In the genomic region with DNA sequence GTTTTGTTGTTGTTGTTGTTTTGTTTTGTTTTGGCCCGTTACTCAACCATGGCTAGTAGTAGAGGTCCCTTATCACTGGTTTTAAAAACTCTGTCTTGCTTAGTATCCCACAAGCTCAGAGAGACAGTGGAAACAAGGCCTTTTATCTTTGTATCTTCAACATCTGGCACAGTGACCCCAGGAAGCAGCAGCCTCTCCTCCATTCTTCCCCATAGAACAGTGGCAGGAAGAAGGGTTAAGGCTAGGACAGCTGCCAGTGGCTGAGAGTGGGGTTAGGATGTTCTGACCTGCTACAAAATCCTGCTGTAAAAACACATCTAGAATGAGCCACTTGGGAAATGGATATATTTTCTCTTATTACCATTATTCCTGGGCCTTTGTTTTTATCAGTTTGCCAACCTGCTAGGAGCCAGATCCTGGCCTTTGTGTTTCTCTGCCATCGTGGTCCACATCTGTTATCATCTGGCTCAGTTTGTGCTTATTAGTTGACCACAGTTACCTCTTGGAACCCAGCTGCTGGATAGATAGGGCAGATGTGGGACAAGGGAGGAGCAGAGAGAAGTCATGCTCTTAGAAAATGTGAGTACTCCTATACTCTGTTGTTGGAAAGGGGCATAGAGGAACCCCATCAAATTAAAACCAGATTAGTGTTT, we compare ENCODE assay signal across 20 cellular contexts.
DNase-seq lines count a peak whose midpoint lies in the region; ATAC-seq, FAIRE-seq and TF ChIP-seq lines count a peak whose summit lies in the region.
"Had no signal": no experiment of that assay in that cellular context is flagged by ENCODE, and none has a peak within 500 bp of the region (broad histone marks: within the 10 kb centered on the region; RNA-seq: fewer than 3 reads in every experiment).

No MANE protein-coding gene starts in this region.

- no peaks in the 10 kb centered on the region for H3K9me3 ChIP-seq in liver (ENCODE audit: control insufficient read depth in 4 of 4, low read length in 3 of 4)
- no peaks in the 10 kb centered on the region for H3K9me3 ChIP-seq in HepG2 (ENCODE audit: low read length)
- H3K9me3 ChIP-seq in K562 (replicated peaks; ENCODE audit: control insufficient read depth, insufficient read depth, low read depth, low read length): peaks cover 2% of the 10 kb centered on the region
- H3K9me3 ChIP-seq in neural progenitor cell (ENCODE audit: low read depth): no peaks in the 10 kb centered on the region

- BruUV-seq in HepG2 (replicated peaks; lab: Mats Ljungman, UMichigan) (no TSS peak), K562 (replicated peaks; lab: Mats Ljungman, UMichigan) (no TSS peak)

- no peaks in the 10 kb centered on the region for H3K36me3 Mint-ChIP-seq in neural progenitor cell
- H3K36me3 Mint-ChIP-seq in mesothelial cell of epicardium: peaks cover 20% of the 10 kb centered on the region

- TF ChIP-seq EP300 in HepG2 (IDR thresholded peaks at IDR 0.05; ENCODE audit: low read depth in 2 of 2, low read length in 2 of 2) (no peak), HepG2 (CRISPR knock-in tag; IDR thresholded peaks at IDR 0.05; ENCODE audit: borderline replicate concordance) (no peak), K562 (IDR thresholded peaks at IDR 0.05; ENCODE audit: low read length) (peak; percentile 65; the same call in 1 of the 2 replicates)

- no peaks in the 10 kb centered on the region for H3K4me1 Mint-ChIP-seq in neural progenitor cell
- peaks cover 11% of the 10 kb centered on the region for H3K4me1 Mint-ChIP-seq in mesothelial cell of epicardium
- H3K4me1 Mint-ChIP-seq: GM23338 had no signal

- POLR2A ChIA-PET in HepG2 (lab: Yijun Ruan, JAX): no interaction called here
- POLR2A ChIA-PET in K562 (lab: Yijun Ruan, JAX): interaction anchor here (0.6 to 1.3 kb wide), 4 partner anchors 12 to 92 kb away, joined by 3 to 4 read pairs (median 3); no protein-coding TSS in a partner anchor

- H3K4me3 ChIP-seq in liver (ENCODE audit: low read depth in 1 of 3, low read length in 3 of 3) (no peak overlapping the region), HepG2 (replicated peaks in 1 of 3; ENCODE audit: insufficient read depth in 1 of 3, low read depth in 2 of 3, low read length in 3 of 3) (no peak overlapping the region), K562 (no peak overlapping the region), neural progenitor cell (no peak overlapping the region)
- H3K4me3 ChIP-seq: GM12878, GM23338, HAP-1 had no signal

- H3K27me3 Mint-ChIP-seq in neural progenitor cell (ENCODE audit: insufficient read depth, low read depth) (peaks cover 4% of the 10 kb centered on the region), mesothelial cell of epicardium (ENCODE audit: low read depth) (no peaks in the 10 kb centered on the region)
- H3K27me3 Mint-ChIP-seq: B cell had no signal

- H3K9me1 ChIP-seq in K562 (ENCODE audit: control insufficient read depth, insufficient read depth, low read length): no peaks in the 10 kb centered on the region

- H3K4me2 ChIP-seq in HepG2 (ENCODE audit: low read depth, low read length): no peak overlapping the region
- H3K4me2 ChIP-seq in K562 (ENCODE audit: insufficient read depth, low read length): peak overlapping the region; percentile 31; the same call in 1 of the 2 replicates
- H3K4me2 ChIP-seq in neural progenitor cell: no peak overlapping the region
- H3K4me2 ChIP-seq: GM23338 had no signal

- TF ChIP-seq CTCF in liver (IDR thresholded peaks at IDR 0.05; ENCODE audit: low read depth, low read length, missing input control) (no peak), HepG2 (CRISPR knock-in tag; IDR thresholded peaks at IDR 0.05) (no peak), K562 (IDR thresholded peaks at IDR 0.05 in 2 of 3, conservative IDR thresholded peaks at IDR 0.05 in 1 of 3; ENCODE audit: insufficient read depth in 2 of 3, low read depth in 1 of 3, low read length in 3 of 3) (no peak), neural progenitor cell (IDR thresholded peaks at IDR 0.05) (no peak), mesothelial cell of epicardium (IDR thresholded peaks at IDR 0.05; ENCODE audit: unreplicated experiment) (no peak)

- H3K27ac Mint-ChIP-seq in neural progenitor cell (no peak overlapping the region), mesothelial cell of epicardium (no peak overlapping the region)
- H3K27ac Mint-ChIP-seq: B cell, GM23338 had no signal

- H4K20me1 ChIP-seq in HepG2 (ENCODE audit: insufficient read depth, low read length) (no peaks in the 10 kb centered on the region), K562 (replicated peaks; ENCODE audit: control insufficient read depth, insufficient read depth, low read length) (no peaks in the 10 kb centered on the region), neural progenitor cell (ENCODE audit: low read depth) (no peaks in the 10 kb centered on the region)

- DNase-seq in HepG2 (ENCODE audit: low spot score) (no peak), K562 (ENCODE audit: extremely low read depth in 1 of 4, low spot score in 3 of 4) (peak; percentile 57 to 81 (median 77)), neural progenitor cell (ENCODE audit: low spot score) (no peak), mesothelial cell of epicardium (ENCODE audit: low spot score in 2 of 2, unreplicated experiment in 2 of 2) (no peak), middle frontal gyrus (ENCODE audit: extremely low spot score, low spot score) (no peak)
- DNase-seq: DMS79 treated with DMSO at 0.1 percent for 48 hours, KBM-7, NCI-H1105, NCI-H2081, NCI-H446 treated with DMSO at 0.1 percent for 48 hours, NCI-H526 treated with DMSO at 0.1 percent for 48 hours, SHP77 treated with DMSO at 0.1 percent for 48 hours had no signal

- CTCF ChIA-PET in HepG2 (lab: Yijun Ruan, JAX; ENCODE audit: low intra/inter-chr PET ratio, low total read pairs) (no interaction called here), K562 (lab: Yijun Ruan, JAX; ENCODE audit: low intra/inter-chr PET ratio) (no interaction called here)

- H3K27ac ChIP-seq in liver (ENCODE audit: low read depth in 1 of 2, low read length in 2 of 2): no peak overlapping the region
- H3K27ac ChIP-seq in HepG2 (ENCODE audit: extremely low read length, insufficient read depth, low read length): no peak overlapping the region
- no peak overlapping the region for H3K27ac ChIP-seq in K562 (ENCODE audit: extremely low read depth, low read depth, low read length)
- H3K27ac ChIP-seq in neural progenitor cell: no peak overlapping the region
- H3K27ac ChIP-seq: RWPE1 had no signal

- H3K27me3 ChIP-seq in liver (ENCODE audit: control insufficient read depth in 4 of 4, insufficient read depth in 4 of 4, low read length in 3 of 4) (no peaks in the 10 kb centered on the region), HepG2 (ENCODE audit: control insufficient read depth in 1 of 2, insufficient read depth in 2 of 2, low read length in 2 of 2) (no peaks in the 10 kb centered on the region), K562 (ENCODE audit: control insufficient read depth in 2 of 2, insufficient read depth in 2 of 2, low read length in 2 of 2) (no peaks in the 10 kb centered on the region; a peak in 1 of 5 replicates), neural progenitor cell (no peaks in the 10 kb centered on the region)

- no peak overlapping the region for H3K9ac ChIP-seq in liver (ENCODE audit: low read depth in 1 of 2, low read length in 2 of 2)
- H3K9ac ChIP-seq in HepG2 (ENCODE audit: insufficient read depth, low read depth, low read length): no peak overlapping the region
- H3K9ac ChIP-seq in K562 (ENCODE audit: insufficient read depth in 1 of 2, low read depth in 2 of 2, low read length in 2 of 2): no peak overlapping the region
- no peak overlapping the region for H3K9ac ChIP-seq in neural progenitor cell

- H3K4me1 ChIP-seq in liver (ENCODE audit: control insufficient read depth in 4 of 4, insufficient read depth in 4 of 4, low read length in 3 of 4) (peaks cover 0 to 3% (median under 1%) of the 10 kb centered on the region in 4 donors), HepG2 (ENCODE audit: insufficient read depth, low read length) (peaks cover 4% of the 10 kb centered on the region; the same call in 1 of the 2 replicates), K562 (replicated peaks in 1 of 2; ENCODE audit: control insufficient read depth in 2 of 2, insufficient read depth in 2 of 2, low read length in 2 of 2) (peaks cover 0 to 22% of the 10 kb centered on the region in 2 experiments; a peak in 3 of 5 replicates), neural progenitor cell (no peaks in the 10 kb centered on the region)

- no peak overlapping the region for H2AFZ ChIP-seq in HepG2 (ENCODE audit: low read length)
- H2AFZ ChIP-seq in K562 (ENCODE audit: low read depth, low read length): peak overlapping the region; percentile 37; the same call in 1 of the 2 replicates
- H2AFZ ChIP-seq in neural progenitor cell (replicated peaks): peak overlapping the region; percentile 2

- no peak for TF ChIP-seq RAD21 in liver (IDR thresholded peaks at IDR 0.05)
- no peak for TF ChIP-seq RAD21 in HepG2 (CRISPR knock-in tag; IDR thresholded peaks at IDR 0.05)
- 0 out of 4 replicates have a peak, but pooled peaks of 1 of the 2 experiments have one; percentile 16 for TF ChIP-seq RAD21 in K562 (CRISPR knock-in tag; conservative IDR thresholded peaks at IDR 0.05 in 1 of 2, IDR thresholded peaks at IDR 0.05 in 1 of 2)

- H3K36me3 ChIP-seq in liver (ENCODE audit: control insufficient read depth in 4 of 4, insufficient read depth in 3 of 4, low read depth in 1 of 4, low read length in 3 of 4) (no peaks in the 10 kb centered on the region), HepG2 (replicated peaks in 1 of 2; ENCODE audit: control insufficient read depth in 1 of 2, insufficient read depth in 2 of 2, low read length in 2 of 2) (no peaks in the 10 kb centered on the region), K562 (ENCODE audit: control insufficient read depth, insufficient read depth, low read length) (no peaks in the 10 kb centered on the region), neural progenitor cell (no peaks in the 10 kb centered on the region)
- H3K36me3 ChIP-seq: HAP-1 had no signal

- H3K4me3 Mint-ChIP-seq in neural progenitor cell: no peak overlapping the region
- no peak overlapping the region for H3K4me3 Mint-ChIP-seq in mesothelial cell of epicardium
- H3K4me3 Mint-ChIP-seq: B cell, GM23338 had no signal

- in situ Hi-C loops in HepG2 (cut with HindIII; ENCODE audit: extremely low pct_ligation_motif_present, low pct_unique_long_range_greater_than_20kb): no loop called here
- in situ Hi-C loops in K562 (cut with MboI): no loop called here

- TF ChIP-seq POLR2A in HepG2 (IDR thresholded peaks at IDR 0.05; ENCODE audit: insufficient read depth in 1 of 2, low read depth in 2 of 2, low read length in 2 of 2) (no peak), K562 (conservative IDR thresholded peaks at IDR 0.05) (no peak)

- intact Hi-C loops in HepG2 (cut with micrococcal nuclease; ENCODE audit: unreplicated experiment) (no loop called here), K562 (cut with micrococcal nuclease) (loop anchor here (5.0 to 10.0 kb wide), 2 partner anchors 53 to 475 kb away; no protein-coding TSS in a partner anchor)

- H3K79me2 ChIP-seq in HepG2 (ENCODE audit: insufficient read depth, low read length) (no peaks in the 10 kb centered on the region), K562 (ENCODE audit: control insufficient read depth, insufficient read depth, low read length) (no peaks in the 10 kb centered on the region), neural progenitor cell (ENCODE audit: low read depth) (no peaks in the 10 kb centered on the region)

- ATAC-seq in HepG2: no peak
- ATAC-seq in K562: peak; percentile 71
- ATAC-seq in GM19328 (IDR thresholded peaks at IDR 0.05; ENCODE audit: unreplicated experiment): no peak
- ATAC-seq: GM12878, GM23338 had no signal

- no peak for FAIRE-seq in HepG2 (lab: Jason Lieb, UNC)
- FAIRE-seq in K562 (lab: Jason Lieb, UNC): peak; percentile 26
- FAIRE-seq: A204.1, GM12878 had no signal

- no peaks in the 10 kb centered on the region for H3F3A ChIP-seq in neural progenitor cell (ENCODE audit: low read depth)

- 75% methylated on average over 2 of the region's 2 CpGs for WGBS in liver
- 56% methylated on average over 2 of the region's 2 CpGs for WGBS in HepG2 (ENCODE audit: low lambda C conversion rate)
- WGBS in K562 (ENCODE audit: insufficient coverage, low coverage, missing lambda C conversion rate): 14% methylated on average over 2 of the region's 2 CpGs

- peaks cover 8% of the 10 kb centered on the region for H3K9me3 Mint-ChIP-seq in neural progenitor cell
- H3K9me3 Mint-ChIP-seq in mesothelial cell of epicardium: peaks cover 9% of the 10 kb centered on the region

Comparison
In these comparisons a context has a peak if more than half of its experiments do, and no peak if none do; other contexts are left out.
1. DNase-seq: peak in K562 (4 of 4); none in HepG2 (single experiment), neural progenitor cell (single experiment), mesothelial cell of epicardium (0 of 2) and middle frontal gyrus (single experiment).